Comparison of ENCODE assay signal across 1 cellular context in genomic region chr2:85326406-85326945, GRCh38.
TF ChIP-seq lines count a peak whose summit lies in the region.

No MANE protein-coding gene starts in this region.

TF ChIP-seq in HepG2, 621 proteins besides CTCF, POLR2A, EP300 and RAD21 (continued from another document and continues in another):
- TF ChIP-seq ZNF503 (CRISPR knock-in tag; IDR thresholded peaks at IDR 0.05) (no peak), KDM5B (CRISPR knock-in tag; IDR thresholded peaks at IDR 0.05; ENCODE audit: borderline replicate concordance) (peak; percentile 18; the same call in 1 of the 2 replicates), ZBTB8A (CRISPR knock-in tag; IDR thresholded peaks at IDR 0.05; ENCODE audit: borderline replicate concordance, low read depth) (0 out of 2 replicates have a peak, but pooled peaks have one; percentile 60), TEF (CRISPR knock-in tag; IDR thresholded peaks at IDR 0.05) (no peak), ZNF275 (CRISPR knock-in tag; IDR thresholded peaks at IDR 0.05; ENCODE audit: borderline replicate concordance) (peak; percentile 27; the same call in 1 of the 2 replicates), AFF4 (CRISPR knock-in tag; IDR thresholded peaks at IDR 0.05) (no peak; the same call in 1 of the 2 replicates), ZFX (CRISPR knock-in tag; IDR thresholded peaks at IDR 0.05; ENCODE audit: low read depth) (0 out of 2 replicates have a peak, but pooled peaks have one; percentile 14), ARNT2 (CRISPR knock-in tag; IDR thresholded peaks at IDR 0.05; ENCODE audit: low read depth) (0 out of 2 replicates have a peak, but pooled peaks have one; percentile 69), PHF8 (CRISPR knock-in tag; IDR thresholded peaks at IDR 0.05) (0 out of 2 replicates have a peak, but pooled peaks have one; percentile 42), ZBTB3 (CRISPR knock-in tag; IDR thresholded peaks at IDR 0.05; ENCODE audit: borderline replicate concordance, low read depth) (no peak), SIX1 (CRISPR knock-in tag; IDR thresholded peaks at IDR 0.05; ENCODE audit: borderline replicate concordance) (0 out of 2 replicates have a peak, but pooled peaks have one; percentile 46), ZFY (CRISPR knock-in tag; IDR thresholded peaks at IDR 0.05) (peak; percentile 40; the same call in 1 of the 2 replicates), HMGXB4 (CRISPR knock-in tag; IDR thresholded peaks at IDR 0.05; ENCODE audit: borderline replicate concordance in 1 of 2, low read depth in 1 of 2) (peak in 1 of 2 experiments; percentile 30; a peak in 1 of 4 replicates), ZNF710 (CRISPR knock-in tag; IDR thresholded peaks at IDR 0.05; ENCODE audit: borderline replicate concordance) (0 out of 2 replicates have a peak, but pooled peaks have one; percentile 27), ZNF607 (CRISPR knock-in tag; IDR thresholded peaks at IDR 0.05; ENCODE audit: borderline replicate concordance) (0 out of 2 replicates have a peak, but pooled peaks have one; percentile 20), ZNF143 (CRISPR knock-in tag; IDR thresholded peaks at IDR 0.05) (peak; percentile 58; the same call in 1 of the 2 replicates), KMT2B (CRISPR knock-in tag; IDR thresholded peaks at IDR 0.05) (peak; percentile 28; the same call in 1 of the 2 replicates), STAG1 (CRISPR knock-in tag; IDR thresholded peaks at IDR 0.05) (no peak), SRY (CRISPR knock-in tag; IDR thresholded peaks at IDR 0.05) (peak; percentile 45; the same call in 1 of the 2 replicates), YY1 (IDR thresholded peaks at IDR 0.05; ENCODE audit: insufficient read depth, insufficient replicate concordance, low read depth, low read length) (peak; percentile 56), FOXM1 (CRISPR knock-in tag; IDR thresholded peaks at IDR 0.05) (no peak), KAT8 (CRISPR knock-in tag; IDR thresholded peaks at IDR 0.05) (peak; percentile 56), ZBTB37 (CRISPR knock-in tag; IDR thresholded peaks at IDR 0.05) (no peak), ZMYM3 (CRISPR knock-in tag; IDR thresholded peaks at IDR 0.05) (0 out of 2 replicates have a peak, but pooled peaks have one; percentile 21), GABPA (IDR thresholded peaks at IDR 0.05; ENCODE audit: low read depth, low read length) (no peak), GABPA (CRISPR knock-in tag; IDR thresholded peaks at IDR 0.05; ENCODE audit: low read depth) (0 out of 2 replicates have a peak, but pooled peaks have one; percentile 6), PAXIP1 (CRISPR knock-in tag; conservative IDR thresholded peaks at IDR 0.05) (0 out of 2 replicates have a peak, but pooled peaks have one; percentile 21), POGK (CRISPR knock-in tag; conservative IDR thresholded peaks at IDR 0.05) (peak; percentile 70; the same call in 1 of the 2 replicates), SOX6 (IDR thresholded peaks at IDR 0.05) (no peak), SOX6 (CRISPR knock-in tag; IDR thresholded peaks at IDR 0.05) (0 out of 2 replicates have a peak, but pooled peaks have one; percentile 18)
